ENCODE assay signal across 22 cellular contexts in the genomic region with DNA sequence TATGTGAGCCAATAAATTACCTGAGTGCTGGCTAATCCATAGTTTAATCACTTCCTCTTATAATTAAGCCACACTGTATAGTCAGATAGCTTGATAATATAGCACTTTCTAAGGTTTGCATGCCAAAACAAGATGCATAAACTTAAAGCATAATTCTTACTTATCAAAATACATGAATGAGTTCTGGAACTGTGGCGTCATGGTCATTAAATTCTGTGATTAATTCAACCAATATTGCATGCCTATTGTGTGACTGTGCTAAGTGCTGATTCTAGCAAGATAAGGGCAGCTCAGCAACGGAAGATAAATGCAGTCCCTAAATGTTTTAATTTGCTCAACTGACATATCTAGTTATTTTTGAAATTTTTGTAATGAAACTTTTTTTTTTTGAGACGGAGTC. TPM values are rescaled to one million over a fixed set of nuclear protein-coding genes. Genes with fewer than 3 reads are reported as not detected.
DNase-seq lines count a peak whose midpoint lies in the region; ATAC-seq and TF ChIP-seq lines count a peak whose summit lies in the region.
"Had no signal": no experiment of that assay in that cellular context is flagged by ENCODE, and none has a peak within 500 bp of the region (broad histone marks: within the 10 kb centered on the region; RNA-seq: fewer than 3 reads in every experiment).

No MANE protein-coding gene starts in this region.

- DNase-seq in GM03348 (ENCODE audit: low spot score) (peak; percentile 46), M059J (ENCODE audit: low read depth) (peak; percentile 94), epithelial cell of esophagus (ENCODE audit: low read depth) (peak; percentile 21), renal cortical epithelial cell (ENCODE audit: low read depth) (peak; percentile 80), tibial artery (no peak), T-helper 9 cell (no peak)
- DNase-seq in stimulated activated CD4-positive, alpha-beta T cell treated with anti-CD3 and anti-CD28 coated beads, Interleukin-4, amount 100 ng/mL, for 1 hour, result no peak
- DNase-seq: activated CD4-positive, alpha-beta T cell treated with anti-CD3 and anti-CD28 coated beads for 4 hours; activated naive CD4-positive, alpha-beta T cell treated with Interleukin-2 at 50 U/mL for 16 hours; brain microvascular endothelial cell; CD4-positive, CD25-positive, alpha-beta regulatory T cell; Kasumi-1; left ventricle myocardium inferior; NCI-H146; NCI-H345; pancreas had no signal

- no peaks in the 10 kb centered on the region for H3K36me3 ChIP-seq in tibial artery
- H3K36me3 ChIP-seq: brain microvascular endothelial cell, esophagus muscularis mucosa, left ventricle myocardium inferior, pancreas, SJSA1 had no signal

- H3K4me3 ChIP-seq in epithelial cell of esophagus (ENCODE audit: low read length), result no peak overlapping the region
- H3K4me3 ChIP-seq in tibial artery, result no peak overlapping the region
- H3K4me3 ChIP-seq: esophagus muscularis mucosa, left ventricle myocardium inferior, pancreas, SJSA1, smooth muscle cell had no signal

- intact Hi-C loops in tibial artery (cut with DNase I; ENCODE audit: low total_unique reads), result no loop called here

- no peak overlapping the region for H3K27ac ChIP-seq in tibial artery
- H3K27ac ChIP-seq: brain microvascular endothelial cell, esophagus muscularis mucosa, left ventricle myocardium inferior, pancreas, SJSA1 had no signal

- ATAC-seq in GM21515 (IDR thresholded peaks at IDR 0.05; ENCODE audit: unreplicated experiment), result no peak
- ATAC-seq: pancreas; stimulated activated memory B cell treated with anti-CD40 and anti-IgM and Interleukin-4, amounts not matched to agents 10 μg/mL and 1 μg/mL and 100 μg/mL, for 72 hours had no signal

- H3K4me1 ChIP-seq in tibial artery, result peaks cover 0 to 4% (median 0%) of the 10 kb centered on the region in 4 donors
- H3K4me1 ChIP-seq: left ventricle myocardium inferior, pancreas had no signal

- H3K9me3 ChIP-seq in tibial artery, result no peaks in the 10 kb centered on the region
- H3K9me3 ChIP-seq: esophagus muscularis mucosa, left ventricle myocardium inferior, pancreas, SJSA1 had no signal

- TF ChIP-seq CTCF in epithelial cell of esophagus (IDR thresholded peaks at IDR 0.05; ENCODE audit: insufficient read depth, low read depth, low read length, missing control alignments), result no peak
- no peak for TF ChIP-seq CTCF in tibial artery (IDR thresholded peaks at IDR 0.05)

- H3K27me3 ChIP-seq in tibial artery, result no peaks in the 10 kb centered on the region
- H3K27me3 ChIP-seq: brain microvascular endothelial cell, esophagus muscularis mucosa, SJSA1 had no signal

RNA-seq across cellular contexts. Expression of a gene that starts 29.7 kb away (rescaled TPM):
- total RNA-seq in M059J (2014; rRNA removed; shearing (Covaris generic)), result 8.2 and 9.1 TPM in 2 replicates
- 1.0 and 1.8 TPM in 2 replicates for total RNA-seq in renal cortical epithelial cell
- total RNA-seq: H1, left ventricle myocardium inferior had no signal

RNA-seq across cellular contexts. Expression of a gene that starts 36.3 kb away (rescaled TPM):
- total RNA-seq in M059J (2014; rRNA removed; shearing (Covaris generic)), result 1.7 and 2.2 TPM in 2 replicates
- total RNA-seq in renal cortical epithelial cell, result 0.35 and 1.9 TPM in 2 replicates
- total RNA-seq: CD4-positive, CD25-positive, alpha-beta regulatory T cell; H1; left ventricle myocardium inferior; smooth muscle cell had no signal

Comparison
In these comparisons a context has a peak if more than half of its experiments do, and no peak if none do; other contexts are left out.
1. DNase-seq: peak in GM03348 (single experiment), M059J (single experiment), epithelial cell of esophagus (single experiment) and renal cortical epithelial cell (single experiment); none in tibial artery (0 of 2), T-helper 9 cell (single experiment) and stimulated activated CD4-positive, alpha-beta T cell treated with anti-CD3 and anti-CD28 coated beads, Interleukin-4, amount 100 ng/mL, for 1 hour (single experiment).